ENCODE assay signal across 28 cellular contexts in the genomic region with DNA sequence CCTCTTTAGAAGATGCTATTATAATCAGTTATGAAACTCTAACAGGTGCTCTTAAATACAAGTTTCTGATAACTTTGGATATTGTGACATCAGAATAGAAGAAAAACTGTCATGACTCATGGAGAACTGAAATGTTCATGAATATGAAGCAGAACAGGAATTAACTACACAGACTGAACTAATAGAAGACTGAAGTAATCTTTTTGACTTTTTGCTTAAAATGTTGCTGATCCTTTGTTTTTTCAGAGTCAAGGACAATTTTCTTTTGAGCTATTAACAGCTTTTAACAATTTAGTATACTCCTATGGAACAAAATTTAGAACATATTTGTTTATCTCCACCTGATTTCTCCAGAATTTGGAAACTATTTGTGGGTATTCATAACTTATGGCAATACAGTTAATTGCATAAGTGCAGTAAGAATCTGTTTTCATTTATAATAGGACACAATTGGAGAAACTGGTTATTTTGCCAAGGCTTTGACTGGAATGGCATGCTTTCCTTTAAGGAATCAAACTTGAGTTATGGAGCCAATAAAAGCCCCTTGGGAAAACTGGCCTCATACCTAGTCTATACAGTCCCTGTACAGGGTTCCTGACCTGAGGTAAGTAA. TPM values are rescaled to one million over a fixed set of nuclear protein-coding genes. Genes with fewer than 3 reads are reported as not detected.
"Had no signal": no experiment of that assay in that cellular context is flagged by ENCODE, and none has a peak within 500 bp of the region (broad histone marks: within the 10 kb centered on the region; RNA-seq: fewer than 3 reads in every experiment).

No MANE protein-coding gene starts in this region.

- FAIRE-seq: bronchial epithelial cell had no signal

- H3K9ac ChIP-seq: KMS-11 had no signal

- H3K4me2 ChIP-seq: KMS-11, PC-9 had no signal

- DNase-seq: activated CD4-positive, alpha-beta memory T cell treated with anti-CD3 and anti-CD28 coated beads for 36 hours; activated CD4-positive, alpha-beta T cell treated with anti-CD3 and anti-CD28 coated beads for 1 hour; activated CD4-positive, alpha-beta T cell treated with anti-CD3 and anti-CD28 coated beads, Interleukin-2, amount 10 ng/mL, durations not matched to agents 24 days and 14 days; activated CD8-positive, alpha-beta memory T cell treated with anti-CD3 and anti-CD28 coated beads for 24 hours; activated effector memory CD4-positive, alpha-beta T cell treated with anti-CD3 and anti-CD28 coated beads, Interleukin-2, amount 50 U/mL, for 16 hours; activated naive CD4-positive, alpha-beta T cell treated with Interleukin-2 at 50 U/mL for 16 hours; activated naive CD8-positive, alpha-beta T cell treated with anti-CD3 and anti-CD28 coated beads, Interleukin-2, amount 50 U/mL, for 24 hours; activated T-cell treated with anti-CD3 and anti-CD28 coated beads, Interleukin-2, amount 50 U/mL, for 4 hours; amniotic stem cell; body of pancreas; central memory CD4-positive, alpha-beta T cell; NCI-H1105 treated with DMSO at 0.1 percent for 48 hours; NCI-H1436 treated with DMSO at 0.1 percent for 48 hours; NCI-H187; NCI-H2081; NCI-H510A treated with DMSO at 0.1 percent for 48 hours; NCI-H69; NK-92 treated with Interleukin-12 subunit alpha and Interleukin-12 subunit beta, amount 100 ng/mL, for 24 hours; PC-9; SIG-M5; T-helper 17 cell; T-helper 9 cell had no signal

- H2AFZ ChIP-seq: PC-9 had no signal

- H3K4me3 ChIP-seq: ascending aorta, body of pancreas, PC-9 had no signal

- H3K27ac ChIP-seq: ascending aorta, body of pancreas, KMS-11, PC-9 had no signal

- ATAC-seq: activated naive CD4-positive, alpha-beta T cell treated with anti-CD3 and anti-CD28 coated beads, Interleukin-2, amount 50 U/mL, for 72 hours; activated naive CD8-positive, alpha-beta T cell treated with anti-CD3 and anti-CD28 coated beads, Interleukin-2, amount 50 U/mL, for 24 hours; activated T-cell treated with anti-CD3 and anti-CD28 coated beads, Interleukin-2, amount 50 U/mL, for 4 hours; body of pancreas; T-helper 17 cell; WTC11 had no signal

- H3K27me3 ChIP-seq: ascending aorta, body of pancreas had no signal

- H3K4me1 ChIP-seq: ascending aorta, body of pancreas had no signal

- H3K36me3 ChIP-seq: ascending aorta had no signal

RNA-seq across cellular contexts. Expression of a gene that starts 18.7 kb away (rescaled TPM):
- total RNA-seq: activated CD4-positive, alpha-beta memory T cell treated with anti-CD3 and anti-CD28 coated beads for 36 hours; activated CD4-positive, alpha-beta T cell treated with anti-CD3 and anti-CD28 coated beads, Interleukin-2, amount 10 ng/mL, durations not matched to agents 24 days and 14 days; activated naive CD4-positive, alpha-beta T cell treated with anti-CD3 and anti-CD28 coated beads, Interleukin-2, amount 50 U/mL, for 72 hours; activated T-cell treated with anti-CD3 and anti-CD28 coated beads, Interleukin-2, amount 50 U/mL, for 4 hours; bronchial epithelial cell; chondrocyte; PC-9; T-helper 17 cell; WTC11 had no signal
